In the genomic region with DNA sequence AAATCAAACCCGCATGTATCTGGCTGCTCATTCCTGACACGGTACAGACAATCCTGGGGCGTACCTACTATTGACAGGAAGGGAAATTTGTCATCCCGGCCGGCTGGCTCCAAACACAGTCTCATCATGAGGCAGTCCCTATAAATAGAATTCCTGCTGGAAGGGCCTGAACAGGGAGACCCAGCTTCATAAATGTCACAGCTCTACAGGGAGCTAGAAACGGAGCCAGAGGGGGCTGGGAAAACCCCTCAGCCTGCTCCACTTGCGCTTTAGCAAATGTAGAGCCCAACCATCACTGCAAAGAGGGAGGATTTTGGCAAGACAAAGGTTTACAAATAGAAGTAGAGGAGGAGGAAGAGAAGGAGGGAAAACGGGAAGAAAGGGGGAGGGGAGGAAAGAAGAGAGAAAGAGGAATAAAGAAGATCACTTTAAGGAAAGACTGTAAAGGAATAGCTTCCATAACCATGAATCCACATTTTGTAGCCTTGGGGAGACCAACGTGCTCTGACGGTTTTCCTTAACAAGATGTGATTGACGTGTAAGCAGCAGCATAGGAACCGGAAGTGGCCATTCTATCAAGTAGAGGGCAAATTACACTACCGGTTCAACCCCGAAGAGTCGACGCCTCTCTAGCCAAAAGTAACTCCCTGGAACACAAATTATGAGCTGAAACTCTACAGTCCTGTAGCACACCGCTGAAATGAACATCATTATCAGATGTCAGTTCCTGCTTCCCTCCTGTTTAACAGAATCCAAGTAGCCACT, we compare ENCODE assay signal across 1 cellular context.
TF ChIP-seq lines count a peak whose summit lies in the region.

No MANE protein-coding gene starts in this region.

TF ChIP-seq in endothelial cell of umbilical vein, 7 proteins besides CTCF, POLR2A, EP300 and RAD21:
- no peak for TF ChIP-seq JUN (IDR thresholded peaks at IDR 0.05; ENCODE audit: borderline replicate concordance, insufficient read depth, insufficient read length, low read depth)
- TF ChIP-seq POLR2AphosphoS5 (IDR thresholded peaks at IDR 0.05; ENCODE audit: insufficient read depth, low read depth, low read length): peak; percentile 40
- peak; percentile 71 for TF ChIP-seq FOS (IDR thresholded peaks at IDR 0.05; ENCODE audit: borderline replicate concordance, insufficient read depth, low read length)
